ENCODE assay signal across 11 cellular contexts in the genomic region with DNA sequence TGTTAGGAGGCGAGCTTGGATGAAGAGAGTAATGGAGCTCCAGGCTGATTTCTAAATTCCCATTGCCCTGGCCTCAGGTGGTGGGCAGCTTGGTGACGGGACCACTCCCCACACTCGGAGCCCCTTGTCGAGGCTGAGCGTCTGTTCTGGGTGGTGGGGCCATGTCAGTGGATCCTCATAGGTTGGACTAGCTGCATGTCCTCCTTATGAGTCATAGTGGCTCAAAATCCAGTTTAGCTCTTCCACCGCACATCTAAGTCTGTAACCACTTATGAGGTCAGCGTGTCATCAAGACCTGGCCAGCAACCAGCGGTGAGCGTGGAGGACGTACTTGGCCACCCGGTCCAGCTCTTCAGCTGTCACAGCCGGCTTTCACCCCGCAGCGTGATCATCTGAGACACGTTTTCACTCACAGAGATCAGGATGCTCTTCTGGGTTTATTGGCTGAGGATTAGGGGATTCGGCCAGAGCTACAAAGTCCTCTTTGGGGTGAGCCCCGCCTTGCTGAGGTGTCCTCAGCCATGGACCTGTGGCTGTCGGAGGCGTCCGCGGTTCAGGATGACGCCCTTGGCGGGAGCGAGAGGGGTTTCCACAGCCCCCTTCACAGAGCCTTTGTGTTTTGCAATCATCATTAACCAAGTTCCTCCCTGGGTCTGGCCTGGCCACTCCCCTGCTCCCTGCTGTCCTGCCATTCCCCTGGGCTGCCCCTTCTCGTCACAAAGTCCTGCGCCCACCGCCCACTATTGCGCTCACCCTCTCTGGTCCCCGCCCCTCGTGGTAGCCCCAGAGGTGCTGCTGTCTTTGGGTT. TPM values are rescaled to one million over a fixed set of nuclear protein-coding genes. Genes with fewer than 3 reads are reported as not detected.
DNase-seq lines count a peak whose midpoint lies in the region; ATAC-seq and TF ChIP-seq lines count a peak whose summit lies in the region.
"Had no signal": no experiment of that assay in that cellular context is flagged by ENCODE, and none has a peak within 500 bp of the region (broad histone marks: within the 10 kb centered on the region; RNA-seq: fewer than 3 reads in every experiment).

No MANE protein-coding gene starts in this region.

- peaks cover 4 to 17% of the 10 kb centered on the region in 2 donors for H3K36me3 Mint-ChIP-seq in naive B cell
- no peaks in the 10 kb centered on the region for H3K36me3 Mint-ChIP-seq in CD8-positive, alpha-beta T cell
- H3K36me3 Mint-ChIP-seq: activated CD4-positive, alpha-beta memory T cell treated with anti-CD3 and anti-CD28 coated beads for 36 hours had no signal

- no peaks in the 10 kb centered on the region for H3K27me3 ChIP-seq in CD8-positive, alpha-beta T cell (ENCODE audit: insufficient read depth, low read length)

- H3K4me1 Mint-ChIP-seq in naive B cell = peaks cover 25 to 40% (median 34%) of the 10 kb centered on the region in 3 donors
- H3K4me1 Mint-ChIP-seq in CD8-positive, alpha-beta T cell (ENCODE audit: low read depth) = no peaks in the 10 kb centered on the region
- H3K4me1 Mint-ChIP-seq: GM23338 had no signal

- peaks cover 9 to 21% (median 16%) of the 10 kb centered on the region in 7 donors for H3K9me3 Mint-ChIP-seq in naive B cell
- H3K9me3 Mint-ChIP-seq in CD8-positive, alpha-beta T cell = no peaks in the 10 kb centered on the region

- peak overlapping the region in 5 of 8 donors; percentile 37 to 75 (median 65) for H3K4me3 Mint-ChIP-seq in naive B cell
- H3K4me3 Mint-ChIP-seq in CD8-positive, alpha-beta T cell = no peak overlapping the region
- H3K4me3 Mint-ChIP-seq: activated CD4-positive, alpha-beta memory T cell treated with anti-CD3 and anti-CD28 coated beads for 36 hours; GM23338 had no signal

- H3K27ac Mint-ChIP-seq in naive B cell = peak overlapping the region in 4 of 6 donors; percentile 53 to 87 (median 72)
- H3K27ac Mint-ChIP-seq in CD8-positive, alpha-beta T cell = no peak overlapping the region
- H3K27ac Mint-ChIP-seq: activated CD4-positive, alpha-beta memory T cell treated with anti-CD3 and anti-CD28 coated beads for 36 hours; GM23338 had no signal

- peak overlapping the region; percentile 61 for H3K4me3 ChIP-seq in coronary artery
- no peak overlapping the region for H3K4me3 ChIP-seq in CD8-positive, alpha-beta T cell (ENCODE audit: low read depth, low read length)
- H3K4me3 ChIP-seq: GM23338 had no signal

- H3K27ac ChIP-seq in coronary artery = peak overlapping the region; percentile 94 to 96
- H3K27ac ChIP-seq in CD8-positive, alpha-beta T cell (ENCODE audit: low read depth, low read length) = no peak overlapping the region

- intact Hi-C loops in CD8-positive, alpha-beta T cell (cut with DNase I, micrococcal nuclease) = no loop called here

- no peaks in the 10 kb centered on the region for H3K4me1 ChIP-seq in CD8-positive, alpha-beta T cell (ENCODE audit: insufficient read depth, low read length)

- peaks cover 0 to 6% (median under 1%) of the 10 kb centered on the region in 3 donors for H3K27me3 Mint-ChIP-seq in naive B cell
- peaks cover 8% of the 10 kb centered on the region for H3K27me3 Mint-ChIP-seq in CD8-positive, alpha-beta T cell (ENCODE audit: low read depth)

- ATAC-seq in naive B cell (ENCODE audit: low read depth in 2 of 2) = no peak
- no peak for ATAC-seq in HG03354 (IDR thresholded peaks at IDR 0.05; ENCODE audit: poor library complexity, severe bottlenecking, unreplicated experiment)
- ATAC-seq in CD8-positive, alpha-beta T cell = no peak
- ATAC-seq: GM23338 had no signal

- TF ChIP-seq CTCF in AG09319 (IDR thresholded peaks at IDR 0.05; ENCODE audit: low read depth, low read length) (no peak), coronary artery (IDR thresholded peaks at IDR 0.05) (no peak)
- TF ChIP-seq CTCF in CD8-positive, alpha-beta T cell (IDR thresholded peaks at IDR 0.05) = no peak

- CTCF ChIA-PET in CD8-positive, alpha-beta T cell (lab: Charles Lee) = interaction anchor here (0.6 kb wide), 1 partner anchor 1946 kb away, joined by 4 read pairs; no protein-coding TSS in a partner anchor

- peak; percentile 86 for DNase-seq in AG09319 (ENCODE audit: extremely low read depth, low read depth)
- peak; percentile 85 for DNase-seq in MV-4-11 (lab: John Stamatoyannopoulos, UW)
- peak; percentile 88 for DNase-seq in coronary artery (ENCODE audit: low spot score)
- no peak for DNase-seq in naive B cell
- DNase-seq in GOT3 (lab: John Stamatoyannopoulos, UW) = no peak
- DNase-seq in middle frontal gyrus (ENCODE audit: extremely low spot score, low spot score) = no peak
- no peak for DNase-seq in CD8-positive, alpha-beta T cell
- DNase-seq: activated CD4-positive, alpha-beta memory T cell treated with anti-CD3 and anti-CD28 coated beads for 36 hours; NCI-H187 had no signal

- no peaks in the 10 kb centered on the region for H3K36me3 ChIP-seq in CD8-positive, alpha-beta T cell (ENCODE audit: insufficient read depth, low read length)

- no peaks in the 10 kb centered on the region for H3K9me3 ChIP-seq in CD8-positive, alpha-beta T cell (ENCODE audit: low read length)

- POLR2A ChIA-PET in CD8-positive, alpha-beta T cell (lab: Charles Lee) = no interaction called here

RNA-seq across cellular contexts. Expression of gene ADPRHL1, which starts 41.9 kb away (rescaled TPM):
- under 1 TPM in 2 of 6 donors, not detected in 4; 0.54 to 0.75 TPM for polyA plus RNA-seq in naive B cell (ENCODE audit: low read depth in 6 of 6)
- total RNA-seq in CD8-positive, alpha-beta T cell = under 1 TPM; 0.27 to 0.28 TPM

RNA-seq across cellular contexts. Expression of gene GRTP1, which starts 47.5 kb away (rescaled TPM):
- polyA plus RNA-seq in naive B cell (ENCODE audit: low read depth in 6 of 6) = under 1 TPM in 1 of 6 donors, not detected in 5; 0.28 TPM
- not detected for total RNA-seq in CD8-positive, alpha-beta T cell

Comparison
In these comparisons a context has a peak if more than half of its experiments do, and no peak if none do; other contexts are left out.
1. DNase-seq: peak in AG09319 (single experiment), MV-4-11 (single experiment) and coronary artery (single experiment); none in naive B cell (single experiment), GOT3 (single experiment), middle frontal gyrus (single experiment) and CD8-positive, alpha-beta T cell (0 of 7).